ENCODE assay signal across 1 cellular context in the genomic region with DNA sequence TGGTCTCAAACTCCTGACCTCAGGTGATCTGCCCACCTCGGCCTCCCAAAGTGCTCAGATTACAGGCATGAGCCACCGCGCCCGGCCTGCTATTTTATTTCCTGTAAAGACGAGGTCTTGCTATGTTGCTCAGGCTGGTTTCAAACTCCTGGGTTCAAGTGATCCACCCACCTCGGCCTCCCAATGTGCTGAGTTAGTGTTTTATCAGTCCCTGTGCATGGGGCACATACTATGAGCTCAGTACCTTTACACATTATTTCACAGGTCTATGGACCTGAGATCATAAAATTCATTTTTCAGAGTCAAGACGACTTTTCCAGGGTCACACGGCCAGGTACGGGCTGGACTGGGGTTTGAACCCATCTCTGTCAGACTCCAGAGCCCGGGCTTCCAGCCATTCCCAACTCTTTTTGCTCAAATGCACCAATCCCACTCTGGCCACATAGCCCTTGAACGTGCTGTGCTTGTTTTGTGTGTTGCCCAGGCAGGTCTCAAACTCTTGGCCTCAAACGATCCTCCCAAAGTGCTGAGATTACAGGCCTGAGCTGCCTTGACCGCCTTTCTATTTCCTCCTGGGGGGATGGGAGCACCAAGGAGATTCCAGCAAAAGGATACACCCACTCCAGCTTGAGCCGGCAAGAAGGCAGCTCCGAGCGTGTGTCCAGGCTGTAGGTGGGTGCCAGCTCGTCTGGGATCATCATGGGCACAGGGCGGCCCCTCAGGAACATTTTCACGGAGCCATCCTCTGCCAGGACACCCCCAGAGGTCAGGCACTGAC.
TF ChIP-seq lines count a peak whose summit lies in the region.

No MANE protein-coding gene starts in this region.

TF ChIP-seq in K562, 482 proteins besides CTCF, POLR2A, EP300 and RAD21 (continues in another document):
- TF ChIP-seq, protein P1, sequence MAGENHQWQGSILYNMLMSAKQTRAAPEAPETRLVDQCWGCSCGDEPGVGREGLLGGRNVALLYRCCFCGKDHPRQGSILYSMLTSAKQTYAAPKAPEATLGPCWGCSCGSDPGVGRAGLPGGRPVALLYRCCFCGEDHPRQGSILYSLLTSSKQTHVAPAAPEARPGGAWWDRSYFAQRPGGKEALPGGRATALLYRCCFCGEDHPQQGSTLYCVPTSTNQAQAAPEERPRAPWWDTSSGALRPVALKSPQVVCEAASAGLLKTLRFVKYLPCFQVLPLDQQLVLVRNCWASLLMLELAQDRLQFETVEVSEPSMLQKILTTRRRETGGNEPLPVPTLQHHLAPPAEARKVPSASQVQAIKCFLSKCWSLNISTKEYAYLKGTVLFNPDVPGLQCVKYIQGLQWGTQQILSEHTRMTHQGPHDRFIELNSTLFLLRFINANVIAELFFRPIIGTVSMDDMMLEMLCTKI (IDR thresholded peaks at IDR 0.05; ENCODE audit: partially characterized antibody): no peak
- TF ChIP-seq ATF1 (CRISPR knock-in tag; IDR thresholded peaks at IDR 0.05): no peak
- no peak for TF ChIP-seq ATF1 (tag; IDR thresholded peaks at IDR 0.05)
- TF ChIP-seq JUND (IDR thresholded peaks at IDR 0.05; ENCODE audit: borderline replicate concordance, low read depth, low read length): no peak
- TF ChIP-seq JUND (tag; IDR thresholded peaks at IDR 0.05; ENCODE audit: borderline replicate concordance, low read depth, low read length): no peak
- TF ChIP-seq ZBTB1 (CRISPR knock-in tag; IDR thresholded peaks at IDR 0.05; ENCODE audit: borderline replicate concordance, low read depth): no peak
- TF ChIP-seq, protein P2, sequence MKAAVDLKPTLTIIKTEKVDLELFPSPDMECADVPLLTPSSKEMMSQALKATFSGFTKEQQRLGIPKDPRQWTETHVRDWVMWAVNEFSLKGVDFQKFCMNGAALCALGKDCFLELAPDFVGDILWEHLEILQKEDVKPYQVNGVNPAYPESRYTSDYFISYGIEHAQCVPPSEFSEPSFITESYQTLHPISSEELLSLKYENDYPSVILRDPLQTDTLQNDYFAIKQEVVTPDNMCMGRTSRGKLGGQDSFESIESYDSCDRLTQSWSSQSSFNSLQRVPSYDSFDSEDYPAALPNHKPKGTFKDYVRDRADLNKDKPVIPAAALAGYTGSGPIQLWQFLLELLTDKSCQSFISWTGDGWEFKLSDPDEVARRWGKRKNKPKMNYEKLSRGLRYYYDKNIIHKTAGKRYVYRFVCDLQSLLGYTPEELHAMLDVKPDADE (conservative IDR thresholded peaks at IDR 0.05; ENCODE audit: control insufficient read depth, low read depth, low read length): no peak
- TF ChIP-seq, protein P3, sequence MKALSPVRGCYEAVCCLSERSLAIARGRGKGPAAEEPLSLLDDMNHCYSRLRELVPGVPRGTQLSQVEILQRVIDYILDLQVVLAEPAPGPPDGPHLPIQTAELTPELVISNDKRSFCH (CRISPR knock-in tag; IDR thresholded peaks at IDR 0.05): no peak
- TF ChIP-seq, protein P3 (tag; IDR thresholded peaks at IDR 0.05): no peak
- no peak for TF ChIP-seq BDP1 (IDR thresholded peaks at IDR 0.05; ENCODE audit: insufficient read depth, insufficient read length)
- no peak for TF ChIP-seq SMAD1 (IDR thresholded peaks at IDR 0.05; ENCODE audit: low read depth, low read length, partially characterized antibody)
- TF ChIP-seq, protein P4, sequence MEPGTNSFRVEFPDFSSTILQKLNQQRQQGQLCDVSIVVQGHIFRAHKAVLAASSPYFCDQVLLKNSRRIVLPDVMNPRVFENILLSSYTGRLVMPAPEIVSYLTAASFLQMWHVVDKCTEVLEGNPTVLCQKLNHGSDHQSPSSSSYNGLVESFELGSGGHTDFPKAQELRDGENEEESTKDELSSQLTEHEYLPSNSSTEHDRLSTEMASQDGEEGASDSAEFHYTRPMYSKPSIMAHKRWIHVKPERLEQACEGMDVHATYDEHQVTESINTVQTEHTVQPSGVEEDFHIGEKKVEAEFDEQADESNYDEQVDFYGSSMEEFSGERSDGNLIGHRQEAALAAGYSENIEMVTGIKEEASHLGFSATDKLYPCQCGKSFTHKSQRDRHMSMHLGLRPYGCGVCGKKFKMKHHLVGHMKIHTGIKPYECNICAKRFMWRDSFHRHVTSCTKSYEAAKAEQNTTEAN (CRISPR knock-in tag; IDR thresholded peaks at IDR 0.05): no peak
- TF ChIP-seq, protein P5, sequence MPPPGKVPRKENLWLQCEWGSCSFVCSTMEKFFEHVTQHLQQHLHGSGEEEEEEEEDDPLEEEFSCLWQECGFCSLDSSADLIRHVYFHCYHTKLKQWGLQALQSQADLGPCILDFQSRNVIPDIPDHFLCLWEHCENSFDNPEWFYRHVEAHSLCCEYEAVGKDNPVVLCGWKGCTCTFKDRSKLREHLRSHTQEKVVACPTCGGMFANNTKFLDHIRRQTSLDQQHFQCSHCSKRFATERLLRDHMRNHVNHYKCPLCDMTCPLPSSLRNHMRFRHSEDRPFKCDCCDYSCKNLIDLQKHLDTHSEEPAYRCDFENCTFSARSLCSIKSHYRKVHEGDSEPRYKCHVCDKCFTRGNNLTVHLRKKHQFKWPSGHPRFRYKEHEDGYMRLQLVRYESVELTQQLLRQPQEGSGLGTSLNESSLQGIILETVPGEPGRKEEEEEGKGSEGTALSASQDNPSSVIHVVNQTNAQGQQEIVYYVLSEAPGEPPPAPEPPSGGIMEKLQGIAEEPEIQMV (tag; conservative IDR thresholded peaks at IDR 0.05; ENCODE audit: low read depth): no peak
- no peak for TF ChIP-seq PHF8 (IDR thresholded peaks at IDR 0.05; ENCODE audit: borderline replicate concordance, low read length)
- TF ChIP-seq HLTF (IDR thresholded peaks at IDR 0.05): no peak
- no peak for TF ChIP-seq ZNF551 (CRISPR knock-in tag; IDR thresholded peaks at IDR 0.05)
- no peak for TF ChIP-seq CREB1 (IDR thresholded peaks at IDR 0.05)
- no peak for TF ChIP-seq CREB1 (CRISPR knock-in tag; IDR thresholded peaks at IDR 0.05)
- TF ChIP-seq, protein P6, sequence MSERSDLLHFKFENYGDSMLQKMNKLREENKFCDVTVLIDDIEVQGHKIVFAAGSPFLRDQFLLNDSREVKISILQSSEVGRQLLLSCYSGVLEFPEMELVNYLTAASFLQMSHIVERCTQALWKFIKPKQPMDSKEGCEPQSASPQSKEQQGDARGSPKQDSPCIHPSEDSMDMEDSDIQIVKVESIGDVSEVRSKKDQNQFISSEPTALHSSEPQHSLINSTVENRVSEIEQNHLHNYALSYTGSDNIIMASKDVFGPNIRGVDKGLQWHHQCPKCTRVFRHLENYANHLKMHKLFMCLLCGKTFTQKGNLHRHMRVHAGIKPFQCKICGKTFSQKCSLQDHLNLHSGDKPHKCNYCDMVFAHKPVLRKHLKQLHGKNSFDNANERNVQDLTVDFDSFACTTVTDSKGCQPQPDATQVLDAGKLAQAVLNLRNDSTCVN (CRISPR knock-in tag; IDR thresholded peaks at IDR 0.05): no peak
- TF ChIP-seq, protein P7, sequence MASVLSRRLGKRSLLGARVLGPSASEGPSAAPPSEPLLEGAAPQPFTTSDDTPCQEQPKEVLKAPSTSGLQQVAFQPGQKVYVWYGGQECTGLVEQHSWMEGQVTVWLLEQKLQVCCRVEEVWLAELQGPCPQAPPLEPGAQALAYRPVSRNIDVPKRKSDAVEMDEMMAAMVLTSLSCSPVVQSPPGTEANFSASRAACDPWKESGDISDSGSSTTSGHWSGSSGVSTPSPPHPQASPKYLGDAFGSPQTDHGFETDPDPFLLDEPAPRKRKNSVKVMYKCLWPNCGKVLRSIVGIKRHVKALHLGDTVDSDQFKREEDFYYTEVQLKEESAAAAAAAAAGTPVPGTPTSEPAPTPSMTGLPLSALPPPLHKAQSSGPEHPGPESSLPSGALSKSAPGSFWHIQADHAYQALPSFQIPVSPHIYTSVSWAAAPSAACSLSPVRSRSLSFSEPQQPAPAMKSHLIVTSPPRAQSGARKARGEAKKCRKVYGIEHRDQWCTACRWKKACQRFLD (CRISPR knock-in tag; IDR thresholded peaks at IDR 0.05): no peak
- 0 out of 2 replicates have a peak, but pooled peaks have one; percentile 18 for TF ChIP-seq CTBP1 (IDR thresholded peaks at IDR 0.05; ENCODE audit: borderline replicate concordance)
- TF ChIP-seq CBFA2T2 (conservative IDR thresholded peaks at IDR 0.05): no peak
- TF ChIP-seq, protein P8, sequence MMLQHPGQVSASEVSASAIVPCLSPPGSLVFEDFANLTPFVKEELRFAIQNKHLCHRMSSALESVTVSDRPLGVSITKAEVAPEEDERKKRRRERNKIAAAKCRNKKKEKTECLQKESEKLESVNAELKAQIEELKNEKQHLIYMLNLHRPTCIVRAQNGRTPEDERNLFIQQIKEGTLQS (IDR thresholded peaks at IDR 0.05): peak; percentile 24; the same call in 1 of the 2 replicates
- TF ChIP-seq, protein P8 (CRISPR knock-in tag; conservative IDR thresholded peaks at IDR 0.05): no peak
- TF ChIP-seq, protein P9, sequence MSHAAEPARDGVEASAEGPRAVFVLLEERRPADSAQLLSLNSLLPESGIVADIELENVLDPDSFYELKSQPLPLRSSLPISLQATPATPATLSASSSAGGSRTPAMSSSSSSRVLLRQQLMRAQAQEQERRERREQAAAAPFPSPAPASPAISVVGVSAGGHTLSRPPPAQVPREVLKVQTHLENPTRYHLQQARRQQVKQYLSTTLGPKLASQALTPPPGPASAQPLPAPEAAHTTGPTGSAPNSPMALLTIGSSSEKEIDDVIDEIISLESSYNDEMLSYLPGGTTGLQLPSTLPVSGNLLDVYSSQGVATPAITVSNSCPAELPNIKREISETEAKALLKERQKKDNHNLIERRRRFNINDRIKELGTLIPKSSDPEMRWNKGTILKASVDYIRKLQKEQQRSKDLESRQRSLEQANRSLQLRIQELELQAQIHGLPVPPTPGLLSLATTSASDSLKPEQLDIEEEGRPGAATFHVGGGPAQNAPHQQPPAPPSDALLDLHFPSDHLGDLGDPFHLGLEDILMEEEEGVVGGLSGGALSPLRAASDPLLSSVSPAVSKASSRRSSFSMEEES (CRISPR knock-in tag; IDR thresholded peaks at IDR 0.05): no peak
- TF ChIP-seq HSF4 (CRISPR knock-in tag; IDR thresholded peaks at IDR 0.05; ENCODE audit: borderline replicate concordance): no peak
- no peak for TF ChIP-seq IFI16 (CRISPR knock-in tag; IDR thresholded peaks at IDR 0.05)
- TF ChIP-seq, protein P10, sequence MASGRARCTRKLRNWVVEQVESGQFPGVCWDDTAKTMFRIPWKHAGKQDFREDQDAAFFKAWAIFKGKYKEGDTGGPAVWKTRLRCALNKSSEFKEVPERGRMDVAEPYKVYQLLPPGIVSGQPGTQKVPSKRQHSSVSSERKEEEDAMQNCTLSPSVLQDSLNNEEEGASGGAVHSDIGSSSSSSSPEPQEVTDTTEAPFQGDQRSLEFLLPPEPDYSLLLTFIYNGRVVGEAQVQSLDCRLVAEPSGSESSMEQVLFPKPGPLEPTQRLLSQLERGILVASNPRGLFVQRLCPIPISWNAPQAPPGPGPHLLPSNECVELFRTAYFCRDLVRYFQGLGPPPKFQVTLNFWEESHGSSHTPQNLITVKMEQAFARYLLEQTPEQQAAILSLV (tag; IDR thresholded peaks at IDR 0.05): no peak
- no peak for TF ChIP-seq ILK (tag; IDR thresholded peaks at IDR 0.05; ENCODE audit: borderline replicate concordance, low read depth)
- no peak for TF ChIP-seq ZNF384 (IDR thresholded peaks at IDR 0.05; ENCODE audit: low read depth, low read length)
- TF ChIP-seq, protein P11, sequence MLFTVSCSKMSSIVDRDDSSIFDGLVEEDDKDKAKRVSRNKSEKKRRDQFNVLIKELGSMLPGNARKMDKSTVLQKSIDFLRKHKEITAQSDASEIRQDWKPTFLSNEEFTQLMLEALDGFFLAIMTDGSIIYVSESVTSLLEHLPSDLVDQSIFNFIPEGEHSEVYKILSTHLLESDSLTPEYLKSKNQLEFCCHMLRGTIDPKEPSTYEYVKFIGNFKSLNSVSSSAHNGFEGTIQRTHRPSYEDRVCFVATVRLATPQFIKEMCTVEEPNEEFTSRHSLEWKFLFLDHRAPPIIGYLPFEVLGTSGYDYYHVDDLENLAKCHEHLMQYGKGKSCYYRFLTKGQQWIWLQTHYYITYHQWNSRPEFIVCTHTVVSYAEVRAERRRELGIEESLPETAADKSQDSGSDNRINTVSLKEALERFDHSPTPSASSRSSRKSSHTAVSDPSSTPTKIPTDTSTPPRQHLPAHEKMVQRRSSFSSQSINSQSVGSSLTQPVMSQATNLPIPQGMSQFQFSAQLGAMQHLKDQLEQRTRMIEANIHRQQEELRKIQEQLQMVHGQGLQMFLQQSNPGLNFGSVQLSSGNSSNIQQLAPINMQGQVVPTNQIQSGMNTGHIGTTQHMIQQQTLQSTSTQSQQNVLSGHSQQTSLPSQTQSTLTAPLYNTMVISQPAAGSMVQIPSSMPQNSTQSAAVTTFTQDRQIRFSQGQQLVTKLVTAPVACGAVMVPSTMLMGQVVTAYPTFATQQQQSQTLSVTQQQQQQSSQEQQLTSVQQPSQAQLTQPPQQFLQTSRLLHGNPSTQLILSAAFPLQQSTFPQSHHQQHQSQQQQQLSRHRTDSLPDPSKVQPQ (CRISPR knock-in tag; IDR thresholded peaks at IDR 0.05; ENCODE audit: borderline replicate concordance): no peak
- TF ChIP-seq, protein P12, sequence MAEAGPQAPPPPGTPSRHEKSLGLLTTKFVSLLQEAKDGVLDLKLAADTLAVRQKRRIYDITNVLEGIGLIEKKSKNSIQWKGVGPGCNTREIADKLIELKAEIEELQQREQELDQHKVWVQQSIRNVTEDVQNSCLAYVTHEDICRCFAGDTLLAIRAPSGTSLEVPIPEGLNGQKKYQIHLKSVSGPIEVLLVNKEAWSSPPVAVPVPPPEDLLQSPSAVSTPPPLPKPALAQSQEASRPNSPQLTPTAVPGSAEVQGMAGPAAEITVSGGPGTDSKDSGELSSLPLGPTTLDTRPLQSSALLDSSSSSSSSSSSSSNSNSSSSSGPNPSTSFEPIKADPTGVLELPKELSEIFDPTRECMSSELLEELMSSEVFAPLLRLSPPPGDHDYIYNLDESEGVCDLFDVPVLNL (CRISPR knock-in tag; IDR thresholded peaks at IDR 0.05; ENCODE audit: low read depth): no peak
- 0 out of 2 replicates have a peak, but pooled peaks have one; percentile 28 for TF ChIP-seq ZNF589 (CRISPR knock-in tag; IDR thresholded peaks at IDR 0.05; ENCODE audit: low read depth)
- no peak for TF ChIP-seq ZSCAN32 (CRISPR knock-in tag; IDR thresholded peaks at IDR 0.05)
- TF ChIP-seq KLF16 (IDR thresholded peaks at IDR 0.05): no peak
- TF ChIP-seq ZFP36 (IDR thresholded peaks at IDR 0.05; ENCODE audit: low read depth, low read length, partially characterized antibody): no peak
- no peak for TF ChIP-seq PTRF (tag; IDR thresholded peaks at IDR 0.05)
- no peak for TF ChIP-seq NFXL1 (CRISPR knock-in tag; IDR thresholded peaks at IDR 0.05)
- TF ChIP-seq, protein P13, sequence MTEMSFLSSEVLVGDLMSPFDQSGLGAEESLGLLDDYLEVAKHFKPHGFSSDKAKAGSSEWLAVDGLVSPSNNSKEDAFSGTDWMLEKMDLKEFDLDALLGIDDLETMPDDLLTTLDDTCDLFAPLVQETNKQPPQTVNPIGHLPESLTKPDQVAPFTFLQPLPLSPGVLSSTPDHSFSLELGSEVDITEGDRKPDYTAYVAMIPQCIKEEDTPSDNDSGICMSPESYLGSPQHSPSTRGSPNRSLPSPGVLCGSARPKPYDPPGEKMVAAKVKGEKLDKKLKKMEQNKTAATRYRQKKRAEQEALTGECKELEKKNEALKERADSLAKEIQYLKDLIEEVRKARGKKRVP (CRISPR knock-in tag; IDR thresholded peaks at IDR 0.05): no peak
